In genomic region chr6:8006208-8006607, GRCh38 we compare ENCODE assay signal across 8 cellular contexts. TPM values are rescaled to one million over a fixed set of nuclear protein-coding genes. Genes with fewer than 3 reads are reported as not detected.
A peak's percentile ranks its signal among the peaks of the same experiment; 100 is the strongest.
DNase-seq lines count a peak whose midpoint lies in the region; ATAC-seq lines count a peak whose summit lies in the region.

No MANE protein-coding gene starts in this region.

- peaks cover 0 to 4% of the 10 kb centered on the region in 2 donors for H3K27me3 Mint-ChIP-seq in effector memory CD8-positive, alpha-beta T cell

- H3K27ac Mint-ChIP-seq in effector memory CD8-positive, alpha-beta T cell, result no peak overlapping the region

- ATAC-seq in GM21737 (IDR thresholded peaks at IDR 0.05; ENCODE audit: unreplicated experiment), result no peak
- no peak for ATAC-seq in effector memory CD8-positive, alpha-beta T cell (replicated peaks)

- in situ Hi-C loops in T47D (cut with HindIII; ENCODE audit: low pct_unique_long_range_greater_than_20kb, low sequenced_read_pairs), result no loop called here

- no peak overlapping the region for H3K4me3 Mint-ChIP-seq in effector memory CD8-positive, alpha-beta T cell

- H3K36me3 Mint-ChIP-seq in effector memory CD8-positive, alpha-beta T cell (ENCODE audit: insufficient read depth), result no peaks in the 10 kb centered on the region

- H3K4me1 Mint-ChIP-seq in effector memory CD8-positive, alpha-beta T cell (ENCODE audit: low read depth in 2 of 2), result no peaks in the 10 kb centered on the region

- peak in 2 of 3 experiments; percentile 6 to 52 for DNase-seq in NCI-H1417 (lab: John Stamatoyannopoulos, UW)
- no peak for DNase-seq in NCI-H1417 treated with DMSO at 0.1 percent for 48 hours (lab: John Stamatoyannopoulos, UW)
- peak; percentile 64 for DNase-seq in NAMALWA (ENCODE audit: low spot score)
- peak; percentile 21 to 52 for DNase-seq in T47D (ENCODE audit: low read depth in 1 of 2, low spot score in 1 of 2)
- peak; percentile 67 to 83 for DNase-seq in lung microvascular endothelial cell (ENCODE audit: low read depth in 2 of 2)
- DNase-seq in effector CD8-positive, alpha-beta T cell (lab: John Stamatoyannopoulos, UW), result no peak
- DNase-seq in effector memory CD8-positive, alpha-beta T cell, result no peak

- H3K9me3 Mint-ChIP-seq in effector memory CD8-positive, alpha-beta T cell, result no peaks in the 10 kb centered on the region

RNA-seq across cellular contexts. Expression of gene BLOC1S5, which starts 58.0 kb away (rescaled TPM):
- total RNA-seq in lung microvascular endothelial cell, result 10.9 and 13.7 TPM in 2 replicates

Comparison
In these comparisons a context has a peak if more than half of its experiments do, and no peak if none do; other contexts are left out.
1. DNase-seq: peak in NCI-H1417 (2 of 3), NAMALWA (single experiment), T47D (2 of 2) and lung microvascular endothelial cell (2 of 2); none in NCI-H1417 treated with DMSO at 0.1 percent for 48 hours (single experiment), effector CD8-positive, alpha-beta T cell (single experiment) and effector memory CD8-positive, alpha-beta T cell (0 of 3).